Comparison of ENCODE assay signal across 20 cellular contexts in genomic region chr20:48599748-48600469, GRCh38.
A peak's percentile ranks its signal among the peaks of the same experiment; 100 is the strongest.
DNase-seq lines count a peak whose midpoint lies in the region; ATAC-seq, FAIRE-seq and TF ChIP-seq lines count a peak whose summit lies in the region.
"Had no signal": no experiment of that assay in that cellular context is flagged by ENCODE, and none has a peak within 500 bp of the region (broad histone marks: within the 10 kb centered on the region; RNA-seq: fewer than 3 reads in every experiment).

No MANE protein-coding gene starts in this region.

- TF ChIP-seq CTCF in right atrium auricular region (IDR thresholded peaks at IDR 0.05) (no peak), kidney (IDR thresholded peaks at IDR 0.05; ENCODE audit: borderline replicate concordance, extremely low read depth, insufficient read depth) (no peak)

- H3K27ac ChIP-seq in right atrium auricular region (no peak overlapping the region), kidney (ENCODE audit: low read depth in 2 of 2, low read length in 2 of 2) (no peak overlapping the region), aorta (ENCODE audit: low read depth in 1 of 2, low read length in 2 of 2) (no peak overlapping the region)
- H3K27ac ChIP-seq: SJCRH30 had no signal

- H3K4me3 ChIP-seq in right atrium auricular region (no peak overlapping the region), kidney (ENCODE audit: low read length in 2 of 2) (no peak overlapping the region), aorta (ENCODE audit: low read length in 2 of 2) (no peak overlapping the region)
- H3K4me3 ChIP-seq: SJCRH30 had no signal

- intact Hi-C loops in cardiac septum (cut with DNase I), result no loop called here
- intact Hi-C loops in kidney (cut with DNase I), result no loop called here
- intact Hi-C loops in posterior vena cava (cut with DNase I), result no loop called here
- intact Hi-C loops in aorta (cut with DNase I), result no loop called here

- WGBS in aorta, 2 donors, result 90 to 91% methylated on average over 11 of the region's 11 CpGs

- H3K4me1 ChIP-seq in right atrium auricular region (no peaks in the 10 kb centered on the region), kidney (ENCODE audit: control insufficient read depth in 1 of 2, insufficient read depth in 1 of 2, low read depth in 1 of 2, low read length in 2 of 2) (no peaks in the 10 kb centered on the region), aorta (ENCODE audit: control insufficient read depth in 1 of 2, insufficient read depth in 2 of 2, low read length in 2 of 2) (no peaks in the 10 kb centered on the region)

- ATAC-seq in aorta (ENCODE audit: low FRiP score) (no peak), GM21723 (IDR thresholded peaks at IDR 0.05; ENCODE audit: unreplicated experiment) (no peak), HG02885 (IDR thresholded peaks at IDR 0.05; ENCODE audit: poor library complexity, unreplicated experiment) (no peak)
- ATAC-seq: CD8-positive, alpha-beta T cell; HCT116 had no signal

- H3K36me3 ChIP-seq in right atrium auricular region (no peaks in the 10 kb centered on the region), kidney (ENCODE audit: control insufficient read depth in 1 of 2, insufficient read depth in 2 of 2, low read length in 2 of 2) (no peaks in the 10 kb centered on the region), aorta (ENCODE audit: control insufficient read depth in 1 of 2, insufficient read depth in 2 of 2, low read length in 1 of 2) (no peaks in the 10 kb centered on the region)
- H3K36me3 ChIP-seq: SJCRH30 had no signal

- FAIRE-seq in kidney (lab: Jason Lieb, UNC), result no peak
- FAIRE-seq: GM12891, H1 had no signal

- DNase-seq in cardiac septum (ENCODE audit: low spot score) (peak; percentile 58), right atrium auricular region (ENCODE audit: low spot score) (no peak), kidney (peak; percentile 37), posterior vena cava (ENCODE audit: low spot score) (peak; percentile 53), aorta (peak; percentile 13 to 65)
- DNase-seq in central memory CD4-positive, alpha-beta T cell, result no peak
- DNase-seq: C1 segment of cervical spinal cord; Calu3; CD8-positive, alpha-beta T cell; DMS153; KG1; NCI-H1436; NCI-H1930; NCI-H748 treated with DMSO at 0.1 percent for 48 hours had no signal

- H3K9me3 ChIP-seq in right atrium auricular region (peaks cover 0 to 7% of the 10 kb centered on the region in 2 donors), kidney (ENCODE audit: control insufficient read depth in 1 of 2, low read length in 2 of 2) (no peaks in the 10 kb centered on the region), aorta (ENCODE audit: control insufficient read depth, low read length) (peaks cover 3% of the 10 kb centered on the region)

- H3K27me3 ChIP-seq in right atrium auricular region, result no peaks in the 10 kb centered on the region
- H3K27me3 ChIP-seq in aorta (ENCODE audit: control insufficient read depth in 1 of 2, insufficient read depth in 2 of 2, low read length in 1 of 2), result no peaks in the 10 kb centered on the region
- H3K27me3 ChIP-seq: SJCRH30 had no signal

- no peak overlapping the region for H3K9ac ChIP-seq in kidney (ENCODE audit: low read length in 2 of 2)

Comparison
In these comparisons a context has a peak if more than half of its experiments do, and no peak if none do; other contexts are left out.
1. DNase-seq: peak in cardiac septum (single experiment), kidney (single experiment), posterior vena cava (single experiment) and aorta (2 of 2); none in right atrium auricular region (single experiment) and central memory CD4-positive, alpha-beta T cell (single experiment).